ENCODE assay signal across 30 cellular contexts in the genomic region with DNA sequence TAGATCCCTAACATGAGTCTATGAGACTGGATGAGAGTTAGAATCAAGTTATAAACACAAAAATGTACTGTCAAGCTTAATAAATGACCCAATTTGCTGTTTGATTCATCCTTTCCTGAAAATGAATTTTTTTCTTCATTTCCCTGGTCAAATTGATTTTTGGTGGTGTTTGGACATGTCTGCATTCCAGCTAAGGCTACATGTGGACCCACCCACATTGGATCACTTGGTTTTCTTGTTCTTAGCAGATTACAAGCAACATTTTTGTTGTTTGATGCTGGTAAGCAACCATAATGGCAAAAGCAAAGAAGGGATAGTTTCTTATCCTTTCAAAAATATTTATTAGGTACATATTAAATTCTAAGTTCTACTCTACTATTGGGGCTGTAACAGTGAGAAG.
"Had no signal": no experiment of that assay in that cellular context is flagged by ENCODE, and none has a peak within 500 bp of the region (broad histone marks: within the 10 kb centered on the region; RNA-seq: fewer than 3 reads in every experiment).

No MANE protein-coding gene starts in this region.

- H3K4me1 ChIP-seq: ascending aorta, esophagus squamous epithelium, gastrocnemius medialis, heart left ventricle had no signal

- H3K27me3 ChIP-seq: ascending aorta, esophagus squamous epithelium, gastrocnemius medialis, heart left ventricle had no signal

- FAIRE-seq: colon had no signal

- ATAC-seq: activated naive CD4-positive, alpha-beta T cell treated with anti-CD3 and anti-CD28 coated beads, Interleukin-2, amount 50 U/mL, for 72 hours; activated T-cell treated with anti-CD3 and anti-CD28 coated beads, Interleukin-2, amount 50 U/mL, for 72 hours; effector memory CD8-positive, alpha-beta T cell; gastrocnemius medialis; heart left ventricle; WTC11 had no signal

- H3K36me3 ChIP-seq: ascending aorta, esophagus squamous epithelium, gastrocnemius medialis, heart left ventricle had no signal

- H3K4me3 Mint-ChIP-seq: activated CD4-positive, alpha-beta memory T cell treated with anti-CD3 and anti-CD28 coated beads, Interleukin-2, amount 10 ng/mL, durations not matched to agents 7 days and 5 days; activated CD4-positive, alpha-beta T cell treated with anti-CD3 and anti-CD28 coated beads, Interleukin-2, amount 10 ng/mL, durations not matched to agents 7 days and 5 days; activated naive CD4-positive, alpha-beta T cell treated with anti-CD3 and anti-CD28 coated beads, Interleukin-2, amount 10 ng/mL, durations not matched to agents 7 days and 5 days; activated naive CD8-positive, alpha-beta T cell treated with anti-CD3 and anti-CD28 coated beads, Interleukin-2, amount 10 ng/mL, durations not matched to agents 7 days and 5 days; activated T-cell treated with anti-CD3 and anti-CD28 coated beads, Interleukin-2, amount 50 U/mL, for 24 hours; activated T-cell treated with anti-CD3 and anti-CD28 coated beads, Interleukin-2, amount 50 U/mL, for 72 hours; brain; effector memory CD8-positive, alpha-beta T cell; WTC11 had no signal

- DNase-seq: activated CD4-positive, alpha-beta memory T cell treated with anti-CD3 and anti-CD28 coated beads, Interleukin-2, amount 10 ng/mL, durations not matched to agents 7 days and 5 days; activated CD4-positive, alpha-beta T cell treated with anti-CD3 and anti-CD28 coated beads for 1 hour; activated CD4-positive, alpha-beta T cell treated with anti-CD3 and anti-CD28 coated beads for 4 hours; activated CD4-positive, alpha-beta T cell treated with anti-CD3 and anti-CD28 coated beads, Interleukin-2, amount 10 ng/mL, durations not matched to agents 7 days and 5 days; activated CD4-positive, alpha-beta T cell treated with anti-CD3 and anti-CD28 coated beads, Interleukin-2, amount 50 U/mL, for 4 hours; activated CD8-positive, alpha-beta memory T cell treated with anti-CD3 and anti-CD28 coated beads, Interleukin-2, amount 50 U/mL, for 48 hours; activated gamma-delta T cell; activated naive CD4-positive, alpha-beta T cell; activated naive CD4-positive, alpha-beta T cell treated with anti-CD3 and anti-CD28 coated beads, Interleukin-2, amount 10 ng/mL, durations not matched to agents 7 days and 5 days; activated naive CD8-positive, alpha-beta T cell treated with anti-CD3 and anti-CD28 coated beads, Interleukin-2, amount 10 ng/mL, durations not matched to agents 7 days and 5 days; activated T-cell treated with anti-CD3 and anti-CD28 coated beads for 4 hours; activated T-cell treated with anti-CD3 and anti-CD28 coated beads, Interleukin-2, amount 50 U/mL, for 24 hours; activated T-cell treated with anti-CD3 and anti-CD28 coated beads, Interleukin-2, amount 50 U/mL, for 72 hours; caudate nucleus; cortex of kidney; dermis blood vessel endothelial cell; effector CD4-positive, alpha-beta T cell; effector memory CD8-positive, alpha-beta T cell; esophagus squamous epithelium; foreskin fibroblast; gastrocnemius medialis; glutamatergic neuron; heart left ventricle; T-helper 2 cell had no signal

- H3K9me3 ChIP-seq: ascending aorta, esophagus squamous epithelium, gastrocnemius medialis, heart left ventricle had no signal

- H3K4me3 ChIP-seq: ascending aorta, esophagus squamous epithelium, gastrocnemius medialis, heart left ventricle had no signal

- H3K9me3 Mint-ChIP-seq: activated naive CD4-positive, alpha-beta T cell treated with anti-CD3 and anti-CD28 coated beads, Interleukin-2, amount 10 ng/mL, durations not matched to agents 7 days and 5 days; activated naive CD8-positive, alpha-beta T cell treated with anti-CD3 and anti-CD28 coated beads, Interleukin-2, amount 10 ng/mL, durations not matched to agents 7 days and 5 days; activated T-cell treated with anti-CD3 and anti-CD28 coated beads, Interleukin-2, amount 50 U/mL, for 24 hours; effector memory CD8-positive, alpha-beta T cell had no signal

- H3K27ac ChIP-seq: ascending aorta, epithelial cell of prostate, esophagus squamous epithelium, gastrocnemius medialis, heart left ventricle had no signal

- H3K27ac Mint-ChIP-seq: activated CD4-positive, alpha-beta memory T cell treated with anti-CD3 and anti-CD28 coated beads, Interleukin-2, amount 10 ng/mL, durations not matched to agents 7 days and 5 days; activated CD4-positive, alpha-beta T cell treated with anti-CD3 and anti-CD28 coated beads, Interleukin-2, amount 10 ng/mL, durations not matched to agents 7 days and 5 days; activated naive CD4-positive, alpha-beta T cell treated with anti-CD3 and anti-CD28 coated beads, Interleukin-2, amount 10 ng/mL, durations not matched to agents 7 days and 5 days; activated naive CD4-positive, alpha-beta T cell treated with anti-CD3 and anti-CD28 coated beads, Interleukin-2, amount 50 U/mL, for 72 hours; activated naive CD8-positive, alpha-beta T cell treated with anti-CD3 and anti-CD28 coated beads, Interleukin-2, amount 10 ng/mL, durations not matched to agents 7 days and 5 days; activated T-cell treated with anti-CD3 and anti-CD28 coated beads, Interleukin-2, amount 50 U/mL, for 24 hours; activated T-cell treated with anti-CD3 and anti-CD28 coated beads, Interleukin-2, amount 50 U/mL, for 72 hours; brain; effector memory CD8-positive, alpha-beta T cell; WTC11 had no signal

- H3K36me3 Mint-ChIP-seq: activated naive CD4-positive, alpha-beta T cell treated with anti-CD3 and anti-CD28 coated beads, Interleukin-2, amount 10 ng/mL, durations not matched to agents 7 days and 5 days; activated naive CD4-positive, alpha-beta T cell treated with anti-CD3 and anti-CD28 coated beads, Interleukin-2, amount 50 U/mL, for 72 hours; activated naive CD8-positive, alpha-beta T cell treated with anti-CD3 and anti-CD28 coated beads, Interleukin-2, amount 10 ng/mL, durations not matched to agents 7 days and 5 days; brain; WTC11 had no signal

- H3K4me1 Mint-ChIP-seq: activated CD4-positive, alpha-beta memory T cell treated with anti-CD3 and anti-CD28 coated beads, Interleukin-2, amount 10 ng/mL, durations not matched to agents 7 days and 5 days; activated CD4-positive, alpha-beta T cell treated with anti-CD3 and anti-CD28 coated beads, Interleukin-2, amount 10 ng/mL, durations not matched to agents 7 days and 5 days; activated naive CD4-positive, alpha-beta T cell treated with anti-CD3 and anti-CD28 coated beads, Interleukin-2, amount 10 ng/mL, durations not matched to agents 7 days and 5 days; activated naive CD8-positive, alpha-beta T cell treated with anti-CD3 and anti-CD28 coated beads, Interleukin-2, amount 10 ng/mL, durations not matched to agents 7 days and 5 days; brain had no signal

- H3K27me3 Mint-ChIP-seq: activated CD4-positive, alpha-beta memory T cell treated with anti-CD3 and anti-CD28 coated beads, Interleukin-2, amount 10 ng/mL, durations not matched to agents 7 days and 5 days; activated CD4-positive, alpha-beta T cell treated with anti-CD3 and anti-CD28 coated beads, Interleukin-2, amount 10 ng/mL, durations not matched to agents 7 days and 5 days; activated T-cell treated with anti-CD3 and anti-CD28 coated beads, Interleukin-2, amount 50 U/mL, for 24 hours; brain; effector memory CD8-positive, alpha-beta T cell had no signal
